Comparison of ENCODE assay signal across 1 cellular context in genomic region chr7:116707289-116707688, GRCh38.
TF ChIP-seq lines count a peak whose summit lies in the region.

No MANE protein-coding gene starts in this region.

TF ChIP-seq in HepG2, 621 proteins besides CTCF, POLR2A, EP300 and RAD21:
- TF ChIP-seq RORA (CRISPR knock-in tag; IDR thresholded peaks at IDR 0.05) (no peak), NFE2L2 (IDR thresholded peaks at IDR 0.05; ENCODE audit: low read length) (peak; percentile 66), MAFK (conservative IDR thresholded peaks at IDR 0.05 in 1 of 2, IDR thresholded peaks at IDR 0.05 in 1 of 2; ENCODE audit: low read length in 2 of 2) (peak; percentile 82 to 95), MAFF (IDR thresholded peaks at IDR 0.05; ENCODE audit: low read depth, low read length) (peak; percentile 88), MIER2 (CRISPR knock-in tag; IDR thresholded peaks at IDR 0.05) (no peak), HNRNPUL1 (IDR thresholded peaks at IDR 0.05; ENCODE audit: low read depth, low read length) (no peak), PHF8 (CRISPR knock-in tag; IDR thresholded peaks at IDR 0.05) (no peak)
TF ChIP-seq in HepG2: peak in this region for 3.
